9 cellular contexts compared by ENCODE assay signal in genomic region chr6:114159727-114160126, GRCh38.
"Had no signal": no experiment of that assay in that cellular context is flagged by ENCODE, and none has a peak within 500 bp of the region (broad histone marks: within the 10 kb centered on the region; RNA-seq: fewer than 3 reads in every experiment).

No MANE protein-coding gene starts in this region.

- DNase-seq: H9, HCEC 1CT, HFFc6, KBM-7 had no signal

- FAIRE-seq: H1, H54 had no signal

- H3K27ac ChIP-seq: HL-60, KMS-11 had no signal

- H3K4me2 ChIP-seq: GM23338, KMS-11 had no signal

- ATAC-seq: GM23338 had no signal

- H3K9ac ChIP-seq: KMS-11 had no signal

- H2AFZ ChIP-seq: GM23338 had no signal

- H3K4me3 ChIP-seq: GM23338 had no signal
